ENCODE assay signal across 25 cellular contexts in the genomic region with DNA sequence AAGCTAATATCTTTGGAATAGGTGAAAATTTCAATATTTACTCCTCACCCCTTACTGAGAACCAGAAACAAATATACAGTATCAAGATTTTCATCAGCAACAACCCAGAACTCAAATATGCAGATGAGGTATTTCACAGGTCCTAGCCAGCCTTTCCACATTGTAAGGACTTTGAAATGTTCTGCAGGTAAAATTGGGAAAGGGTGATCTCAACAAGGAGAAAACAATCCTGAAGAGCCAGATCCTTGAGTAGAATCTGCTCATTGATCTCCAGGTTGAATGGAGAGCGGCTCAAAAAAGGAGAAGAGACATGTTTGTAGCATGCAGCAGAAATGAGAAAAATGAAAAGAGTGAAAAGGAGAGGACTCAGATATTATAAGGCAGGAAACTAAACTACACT.
"Had no signal": no experiment of that assay in that cellular context is flagged by ENCODE, and none has a peak within 500 bp of the region (broad histone marks: within the 10 kb centered on the region; RNA-seq: fewer than 3 reads in every experiment).

No MANE protein-coding gene starts in this region.

- H3K36me3 Mint-ChIP-seq: immature natural killer cell, naive B cell had no signal

- H3K4me3 Mint-ChIP-seq: immature natural killer cell, mesothelial cell of epicardium, naive B cell had no signal

- H3K27me3 Mint-ChIP-seq: naive B cell had no signal

- H3K4me3 ChIP-seq: coronary artery, dorsolateral prefrontal cortex, esophagus muscularis mucosa, gastrocnemius medialis, heart right ventricle, lower lobe of right lung, mucosa of descending colon had no signal

- H3K27ac ChIP-seq: coronary artery, dorsolateral prefrontal cortex, esophagus muscularis mucosa, gastrocnemius medialis, heart right ventricle, lower lobe of right lung had no signal

- ATAC-seq: gastrocnemius medialis, heart right ventricle, left colon, left lobe of liver, left ventricle myocardium superior, lower lobe of right lung, mucosa of descending colon had no signal

- H3K4me1 ChIP-seq: esophagus muscularis mucosa, gastrocnemius medialis, heart right ventricle, lower lobe of right lung had no signal

- H3K27ac Mint-ChIP-seq: immature natural killer cell, mesothelial cell of epicardium, naive B cell had no signal

- H3K36me3 ChIP-seq: esophagus muscularis mucosa, gastrocnemius medialis, heart right ventricle, lower lobe of right lung had no signal

- H3K9me3 ChIP-seq: gastrocnemius medialis, lower lobe of right lung, mucosa of descending colon had no signal

- H3K27me3 ChIP-seq: dorsolateral prefrontal cortex, esophagus muscularis mucosa, gastrocnemius medialis, heart right ventricle had no signal

- H3K4me1 Mint-ChIP-seq: immature natural killer cell, naive B cell had no signal

- DNase-seq: dermis blood vessel endothelial cell; dorsolateral prefrontal cortex; effector CD4-positive, alpha-beta T cell; effector memory CD4-positive, alpha-beta T cell; foreskin fibroblast; foreskin melanocyte; gastrocnemius medialis; glutamatergic neuron; head of caudate nucleus; heart right ventricle; hypothalamus; immature natural killer cell; islet precursor cell; kidney; kidney glomerular epithelial cell; left colon; left ventricle myocardium superior; lower lobe of right lung; mesenchymal stem cell; mucosa of descending colon; naive B cell had no signal
